3 cellular contexts compared by ENCODE assay signal in genomic region chr20:49478754-49479689, GRCh38.
TF ChIP-seq lines count a peak whose summit lies in the region.

No MANE protein-coding gene starts in this region.

TF ChIP-seq in GM12878, 131 proteins besides CTCF, POLR2A, EP300 and RAD21:
- TF ChIP-seq YBX1 (IDR thresholded peaks at IDR 0.05) = no peak
- TF ChIP-seq ZNF24 (IDR thresholded peaks at IDR 0.05) = peak; percentile 51; the same call in 1 of the 2 replicates
TF ChIP-seq in GM12878: peak in this region for 1.

TF ChIP-seq in H1, 55 proteins besides CTCF, POLR2A, EP300 and RAD21:
- peak; percentile 48; the same call in 1 of the 2 replicates for TF ChIP-seq KDM1A (IDR thresholded peaks at IDR 0.05; ENCODE audit: borderline replicate concordance, low read length)
- no peak for TF ChIP-seq EZH2 (IDR thresholded peaks at IDR 0.05; ENCODE audit: low read depth, low read length, severe bottlenecking)

TF ChIP-seq in liver, 16 proteins besides CTCF, POLR2A, EP300 and RAD21:
- TF ChIP-seq RXRA (IDR thresholded peaks at IDR 0.05) (peak; percentile 45 to 76), ATF3 (IDR thresholded peaks at IDR 0.05) (peak; percentile 64), SP1 (IDR thresholded peaks at IDR 0.05) (no peak), FOXA2 (IDR thresholded peaks at IDR 0.05) (no peak), NR2F2 (IDR thresholded peaks at IDR 0.05) (peak; percentile 80), HNF4A (conservative IDR thresholded peaks at IDR 0.05) (peak; percentile 57 to 67)
- TF ChIP-seq, protein P1, sequence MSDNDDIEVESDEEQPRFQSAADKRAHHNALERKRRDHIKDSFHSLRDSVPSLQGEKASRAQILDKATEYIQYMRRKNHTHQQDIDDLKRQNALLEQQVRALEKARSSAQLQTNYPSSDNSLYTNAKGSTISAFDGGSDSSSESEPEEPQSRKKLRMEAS (IDR thresholded peaks at IDR 0.05) = peak; percentile 6
